ENCODE assay signal across 15 cellular contexts in the genomic region with DNA sequence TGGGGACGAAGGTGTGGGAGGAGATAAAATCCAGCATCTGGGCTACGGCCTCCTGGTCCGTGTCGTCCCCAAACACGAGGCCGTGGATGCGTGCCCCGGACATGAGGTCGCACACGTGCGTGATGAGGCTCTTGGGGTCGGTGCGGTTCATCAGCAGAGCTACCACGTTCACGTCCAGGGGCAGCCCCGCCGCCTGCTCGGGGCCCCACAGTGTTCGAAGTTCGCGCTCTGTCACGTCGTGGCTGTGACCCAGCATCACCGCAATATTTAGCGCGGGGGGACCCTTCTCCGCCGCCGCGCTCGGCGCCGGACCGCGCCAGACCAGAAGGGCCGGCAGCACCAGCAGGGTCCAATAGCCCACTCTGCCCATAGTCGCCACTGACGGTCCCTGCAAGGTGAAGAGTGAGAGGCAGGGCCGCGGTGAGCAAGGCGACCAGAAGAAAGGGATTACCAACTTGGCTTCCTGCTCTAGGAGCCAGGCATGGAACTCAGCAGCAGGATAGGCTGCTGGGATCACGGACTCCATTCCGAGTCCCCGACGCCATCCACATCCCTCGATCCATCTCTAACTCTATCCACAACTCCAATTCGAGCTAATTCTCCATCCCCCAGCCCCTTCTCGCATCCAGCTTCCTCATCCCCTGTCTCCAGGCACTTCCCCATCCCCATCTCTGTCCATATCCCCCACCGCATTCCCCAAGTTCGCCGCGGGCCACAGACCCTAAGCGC. TPM values are rescaled to one million over a fixed set of nuclear protein-coding genes. Genes with fewer than 3 reads are reported as not detected.
DNase-seq lines count a peak whose midpoint lies in the region; ATAC-seq, FAIRE-seq and TF ChIP-seq lines count a peak whose summit lies in the region.
"Had no signal": no experiment of that assay in that cellular context is flagged by ENCODE, and none has a peak within 500 bp of the region (broad histone marks: within the 10 kb centered on the region; RNA-seq: fewer than 3 reads in every experiment).

No MANE protein-coding gene starts in this region.

- no peak overlapping the region for H3K4ac ChIP-seq in H9 (ENCODE audit: low read depth, low read length)

- H2AK5ac ChIP-seq in H9 (ENCODE audit: insufficient read length, low read length): no peak overlapping the region

- no peak overlapping the region for H2BK15ac ChIP-seq in H9 (ENCODE audit: low read depth, low read length)

- no peak overlapping the region for H2BK20ac ChIP-seq in H9 (ENCODE audit: low read depth, low read length, poor library complexity, severe bottlenecking)

- no peak overlapping the region for H4K5ac ChIP-seq in H9 (ENCODE audit: insufficient read length, low read depth, low read length)

- no peak overlapping the region for H4K8ac ChIP-seq in H9 (replicated peaks; ENCODE audit: insufficient read length, low read depth, low read length)

- peak overlapping the region; percentile 60 for H3K4me2 ChIP-seq in H9 (ENCODE audit: insufficient read depth, insufficient read length, low read length)

- H3K4me3 Mint-ChIP-seq in H9: peak overlapping the region; percentile 64 to 84
- peak overlapping the region; percentile 84 to 89 (median 86) for H3K4me3 Mint-ChIP-seq in brain

- no peaks in the 10 kb centered on the region for H3K9me3 Mint-ChIP-seq in H9
- H3K9me3 Mint-ChIP-seq in brain: peaks cover 0 to 7% (median 3%) of the 10 kb centered on the region in 5 experiments
- H3K9me3 Mint-ChIP-seq: stimulated activated memory B cell treated with anti-CD40 and anti-IgM and Interleukin-4, amounts not matched to agents 10 μg/mL and 1 μg/mL and 100 μg/mL, for 72 hours; T-cell had no signal

- no peak overlapping the region for H3K9ac ChIP-seq in H9 (ENCODE audit: extremely low read depth, insufficient read length, low read length)
- no peak overlapping the region for H3K9ac ChIP-seq in kidney (ENCODE audit: low read length in 2 of 2)

- H2AFZ ChIP-seq in H9 (ENCODE audit: low read length): no peak overlapping the region

- no peak for TF ChIP-seq POLR2A in testis (IDR thresholded peaks at IDR 0.05)

- no peak overlapping the region for H4K91ac ChIP-seq in H9 (ENCODE audit: insufficient read length, low read depth, low read length)

- H3K23ac ChIP-seq in H9 (ENCODE audit: insufficient read length, low read depth, low read length): no peak overlapping the region

- no peak for FAIRE-seq in kidney (lab: Jason Lieb, UNC)

- H3K4me1 Mint-ChIP-seq in H9 (peaks cover 8% of the 10 kb centered on the region in 2 experiments), brain (peaks cover 20% of the 10 kb centered on the region)

- H3K9me3 ChIP-seq in H9 (ENCODE audit: control insufficient read depth, low read depth, low read length): no peaks in the 10 kb centered on the region
- H3K9me3 ChIP-seq in kidney (ENCODE audit: control insufficient read depth in 1 of 2, low read length in 2 of 2): no peaks in the 10 kb centered on the region
- no peaks in the 10 kb centered on the region for H3K9me3 ChIP-seq in testis
- H3K9me3 ChIP-seq: HAP-1, tibial artery had no signal

- no peak overlapping the region for H3T11ph ChIP-seq in H9 (ENCODE audit: low read length)

- no peak overlapping the region for H2BK5ac ChIP-seq in H9 (ENCODE audit: insufficient read length, low read length)

- TF ChIP-seq CTCF in H9 (conservative IDR thresholded peaks at IDR 0.05): no peak
- TF ChIP-seq CTCF in brain (conservative IDR thresholded peaks at IDR 0.05): no peak
- no peak for TF ChIP-seq CTCF in kidney (IDR thresholded peaks at IDR 0.05; ENCODE audit: borderline replicate concordance, extremely low read depth, insufficient read depth)
- TF ChIP-seq CTCF in testis (IDR thresholded peaks at IDR 0.05): no peak

- intact Hi-C loops in kidney (cut with DNase I): no loop called here
- intact Hi-C loops in testis (cut with DNase I; ENCODE audit: low total_unique reads): no loop called here

- H3K27ac Mint-ChIP-seq in H9 (no peak overlapping the region), brain (peak overlapping the region in 4 of 5 experiments; percentile 26 to 78 (median 58))
- H3K27ac Mint-ChIP-seq: activated naive CD8-positive, alpha-beta T cell; stimulated activated memory B cell treated with anti-CD40 and anti-IgM and Interleukin-4, amounts not matched to agents 10 μg/mL and 1 μg/mL and 100 μg/mL, for 72 hours; T-cell had no signal

- H3K56ac ChIP-seq in H9 (ENCODE audit: insufficient read length, low read depth, low read length): no peak overlapping the region

- H2BK12ac ChIP-seq in H9 (ENCODE audit: insufficient read length, low read depth, low read length): no peak overlapping the region

- H3K79me1 ChIP-seq in H9 (ENCODE audit: insufficient read depth, low read depth, low read length, poor library complexity, severe bottlenecking): no peaks in the 10 kb centered on the region

- H3K36me3 ChIP-seq in kidney (ENCODE audit: control insufficient read depth in 1 of 2, insufficient read depth in 2 of 2, low read length in 2 of 2) (no peaks in the 10 kb centered on the region), testis (ENCODE audit: low read depth, missing control alignments) (no peaks in the 10 kb centered on the region)
- H3K36me3 ChIP-seq: HAP-1, tibial artery had no signal

- no peak overlapping the region; the same call in 1 of the 2 replicates for H3K14ac ChIP-seq in H9 (ENCODE audit: insufficient read depth, low read length)

- WGBS in H9 (ENCODE audit: extremely low coverage, insufficient read length, low lambda C conversion rate): no CpG with 5 or more reads among the region's 53 CpGs
- WGBS in testis, 2 donors: 15 to 34% methylated on average over 40 of the region's 53 CpGs

- H3K18ac ChIP-seq in H9 (ENCODE audit: insufficient read length, low read depth, low read length): no peak overlapping the region

- H3K27me3 Mint-ChIP-seq in H9 (ENCODE audit: low read depth) (peaks cover 78% of the 10 kb centered on the region), brain (peaks cover 57% of the 10 kb centered on the region)

- peaks cover 21% of the 10 kb centered on the region for H3K23me2 ChIP-seq in H9 (ENCODE audit: insufficient read length, low read depth, low read length, poor library complexity, severe bottlenecking)

- ATAC-seq in GM19328 (IDR thresholded peaks at IDR 0.05; ENCODE audit: unreplicated experiment): no peak
- ATAC-seq: T-cell had no signal

- H3K36me3 Mint-ChIP-seq in H9 (ENCODE audit: insufficient read depth in 1 of 3, low read depth in 3 of 3): peaks cover 0 to 2% (median 0%) of the 10 kb centered on the region in 3 experiments; a peak in 2 of 7 replicates
- no peaks in the 10 kb centered on the region for H3K36me3 Mint-ChIP-seq in brain
- H3K36me3 Mint-ChIP-seq: activated naive CD8-positive, alpha-beta T cell; stimulated activated memory B cell treated with anti-CD40 and anti-IgM and Interleukin-4, amounts not matched to agents 10 μg/mL and 1 μg/mL and 100 μg/mL, for 72 hours; T-cell had no signal

- no peak overlapping the region for H3K27ac ChIP-seq in H9 (ENCODE audit: insufficient read length, low read depth, low read length)
- H3K27ac ChIP-seq in kidney (ENCODE audit: low read depth in 2 of 2, low read length in 2 of 2): no peak overlapping the region
- H3K27ac ChIP-seq in testis: no peak overlapping the region
- H3K27ac ChIP-seq: coronary artery, tibial artery had no signal

- H3K27me3 ChIP-seq in H9 (ENCODE audit: insufficient read depth, low read length): peaks cover 25% of the 10 kb centered on the region; the same call in 1 of the 2 replicates
- H3K27me3 ChIP-seq in testis: no peaks in the 10 kb centered on the region

- H2BK120ac ChIP-seq in H9 (ENCODE audit: low read depth, low read length, poor library complexity, severe bottlenecking): no peak overlapping the region

- H3K4me1 ChIP-seq in H9 (ENCODE audit: insufficient read depth, low read length) (no peaks in the 10 kb centered on the region), kidney (ENCODE audit: control insufficient read depth in 1 of 2, insufficient read depth in 1 of 2, low read depth in 1 of 2, low read length in 2 of 2) (peaks cover 0 to 5% of the 10 kb centered on the region in 2 donors), testis (peaks cover 4% of the 10 kb centered on the region)
- H3K4me1 ChIP-seq: HAP-1 had no signal

- no peaks in the 10 kb centered on the region for H3K79me2 ChIP-seq in H9 (ENCODE audit: insufficient read depth, low read length)

- no peak for DNase-seq in H9
- DNase-seq in kidney: peak; percentile 57
- DNase-seq in testis: no peak
- DNase-seq in RPMI8226: no peak
- DNase-seq in HuH-7.5 (ENCODE audit: low spot score): no peak
- DNase-seq: activated CD4-positive, alpha-beta T cell treated with anti-CD3 and anti-CD28 coated beads, Interleukin-2, amount 50 U/mL, for 4 hours; NCI-H2171 treated with DMSO at 0.1 percent for 48 hours; tibial artery had no signal

- H3K4me3 ChIP-seq in kidney (ENCODE audit: low read length in 2 of 2): no peak overlapping the region
- H3K4me3 ChIP-seq in testis: peak overlapping the region; percentile 37 to 68
- H3K4me3 ChIP-seq: HAP-1 had no signal

- H4K20me1 ChIP-seq in H9 (ENCODE audit: control insufficient read depth, insufficient read depth, insufficient read length): no peaks in the 10 kb centered on the region

RNA-seq across cellular contexts. Expression of a gene that starts 2.0 kb away (rescaled TPM):
- total RNA-seq in H9 (2021) (0.94 and 1.5 TPM in 2 replicates), kidney (6.5 TPM), testis (10 to 100 TPM in 1 of 2 donors, 1 to 10 TPM in 1; 7.0 to 20.3 TPM)
- polyA plus RNA-seq in brain (ENCODE audit: insufficient read depth, low read depth, low replicate concordance) (1.4 TPM), kidney (ENCODE audit: insufficient read depth, low read depth, low replicate concordance) (0.28 TPM), testis (ENCODE audit: insufficient read depth, low read depth, low replicate concordance) (10.4 TPM)

Comparison
In these comparisons a context has a peak if more than half of its experiments do, and no peak if none do; other contexts are left out.
1. H3K27ac Mint-ChIP-seq: peak in brain (4 of 5); none in H9 (0 of 3).
2. H3K4me3 ChIP-seq: peak in testis (2 of 2); none in kidney (0 of 2).